26 cellular contexts compared by ENCODE assay signal in the genomic region with DNA sequence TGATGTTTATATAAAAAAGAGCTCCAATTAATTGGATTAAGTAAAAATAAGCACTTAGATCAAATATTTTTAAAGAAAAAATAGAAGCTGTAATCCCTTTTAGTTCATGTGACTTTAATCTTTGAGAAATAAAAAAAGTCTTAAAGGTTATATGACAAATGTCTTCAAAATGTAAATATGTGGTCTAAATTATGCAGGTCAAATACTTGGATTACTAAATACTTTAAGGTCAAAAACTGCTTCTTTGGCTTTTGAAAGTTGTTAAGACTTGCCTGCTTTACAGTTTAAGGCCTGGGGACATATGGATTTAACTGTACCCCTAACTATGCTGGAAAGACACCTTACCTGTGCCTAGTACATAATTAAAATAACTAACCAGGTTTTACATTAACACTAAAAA.
"Had no signal": no experiment of that assay in that cellular context is flagged by ENCODE, and none has a peak within 500 bp of the region (broad histone marks: within the 10 kb centered on the region; RNA-seq: fewer than 3 reads in every experiment).

No MANE protein-coding gene starts in this region.

- H3K4me3 ChIP-seq: esophagus squamous epithelium, gastrocnemius medialis, lower lobe of right lung, prostate gland, right atrium auricular region, smooth muscle cell, suprapubic skin, transverse colon, upper lobe of right lung, uterus had no signal

- H3K27ac Mint-ChIP-seq: naive thymus-derived CD8-positive, alpha-beta T cell; nephron progenitor cell; stimulated activated naive CD8-positive, alpha-beta T cell treated with anti-CD3 and anti-CD28 coated beads, Interleukin-15, amount 100 ng/mL, for 72 hours had no signal

- H3K4me1 Mint-ChIP-seq: nephron progenitor cell; stimulated activated naive CD8-positive, alpha-beta T cell treated with anti-CD3 and anti-CD28 coated beads, Interleukin-15, amount 100 ng/mL, for 72 hours had no signal

- H3K27me3 Mint-ChIP-seq: naive thymus-derived CD8-positive, alpha-beta T cell; stimulated activated naive CD8-positive, alpha-beta T cell treated with anti-CD3 and anti-CD28 coated beads, Interleukin-15, amount 100 ng/mL, for 72 hours had no signal

- H3K4me3 Mint-ChIP-seq: naive thymus-derived CD8-positive, alpha-beta T cell; nephron progenitor cell; stimulated activated naive CD8-positive, alpha-beta T cell treated with anti-CD3 and anti-CD28 coated beads, Interleukin-15, amount 100 ng/mL, for 72 hours had no signal

- ATAC-seq: gastrocnemius medialis; left ventricle myocardium superior; lower lobe of right lung; naive thymus-derived CD8-positive, alpha-beta T cell; sciatic nerve; stimulated activated naive CD8-positive, alpha-beta T cell treated with anti-CD3 and anti-CD28 coated beads, Interleukin-15, amount 100 ng/mL, for 72 hours; upper lobe of right lung had no signal

- DNase-seq: dermis blood vessel endothelial cell; effector memory CD4-positive, alpha-beta T cell; erythroblast; esophagus squamous epithelium; foreskin fibroblast; gastrocnemius medialis; head of caudate nucleus; left ventricle myocardium superior; lower lobe of right lung; naive thymus-derived CD8-positive, alpha-beta T cell; nephron progenitor cell; nucleus accumbens; stimulated activated CD4-positive, alpha-beta T cell treated with anti-CD3 and anti-CD28 coated beads, Interleukin-12 subunit alpha, Interleukin-12 subunit beta, amount 100 ng/mL, for 4 hours; stimulated activated CD4-positive, alpha-beta T cell treated with anti-CD3 and anti-CD28 coated beads, Interleukin-1b, Interleukin-23, amount 100 ng/mL, for 48 hours; stimulated activated CD4-positive, alpha-beta T cell treated with anti-CD3 and anti-CD28 coated beads, Interleukin-4, amount 100 ng/mL, for 1 hour; stimulated activated CD8-positive, alpha-beta memory T cell treated with anti-CD3 and anti-CD28 coated beads, Interleukin-4, amount 100 ng/mL, for 48 hours; stimulated activated naive CD4-positive, alpha-beta T cell; stimulated activated naive CD8-positive, alpha-beta T cell treated with anti-CD3 and anti-CD28 coated beads, Interleukin-15, amount 100 ng/mL, for 72 hours; transverse colon; upper lobe of right lung; uterus had no signal
